ENCODE assay signal across 19 cellular contexts in genomic region chr7:79132844-79133451, GRCh38.
A peak's percentile ranks its signal among the peaks of the same experiment; 100 is the strongest.
DNase-seq lines count a peak whose midpoint lies in the region; ATAC-seq, FAIRE-seq and TF ChIP-seq lines count a peak whose summit lies in the region.
"Had no signal": no experiment of that assay in that cellular context is flagged by ENCODE, and none has a peak within 500 bp of the region (broad histone marks: within the 10 kb centered on the region; RNA-seq: fewer than 3 reads in every experiment).

No MANE protein-coding gene starts in this region.

- H3K9me3 ChIP-seq in PC-3 (ENCODE audit: low read length) (no peaks in the 10 kb centered on the region), small intestine (ENCODE audit: control insufficient read depth, low read depth) (no peaks in the 10 kb centered on the region)

- H3K27me3 ChIP-seq in PC-3 (ENCODE audit: low read length) (no peaks in the 10 kb centered on the region), small intestine (ENCODE audit: control insufficient read depth in 2 of 2, insufficient read depth in 2 of 2, low read length in 2 of 2) (no peaks in the 10 kb centered on the region)

- DNase-seq in DMS53 (lab: John Stamatoyannopoulos, UW) (peak; percentile 33), HCEC 1CT (peak; percentile 47), PC-3 (peak; percentile 76), fibroblast of villous mesenchyme (ENCODE audit: low read depth) (peak; percentile 27), CD1c-positive myeloid dendritic cell (ENCODE audit: extremely low spot score) (no peak), small intestine (no peak)
- DNase-seq: C1 segment of cervical spinal cord; CD4-positive, alpha-beta memory T cell; COR-L47; DMS153; H7 had no signal

- CTCF ChIA-PET in PC-3 (lab: Charles Lee), result no interaction called here

- no peaks in the 10 kb centered on the region for H3F3A ChIP-seq in PC-3 (ENCODE audit: low read length, unreplicated experiment)

- TF ChIP-seq CTCF in PC-3 (conservative IDR thresholded peaks at IDR 0.05; ENCODE audit: low read depth, low read length) (no peak), fibroblast of villous mesenchyme (IDR thresholded peaks at IDR 0.05; ENCODE audit: insufficient read depth, low read depth, low read length) (no peak)

- no peak overlapping the region for H3K9ac ChIP-seq in PC-3 (ENCODE audit: low read length)

- no peaks in the 10 kb centered on the region for H3K36me3 ChIP-seq in PC-3 (ENCODE audit: low read depth, low read length)
- H3K36me3 ChIP-seq in small intestine (ENCODE audit: control insufficient read depth in 2 of 2, insufficient read depth in 2 of 2, low read length in 2 of 2), result no peaks in the 10 kb centered on the region

- FAIRE-seq in small intestine (lab: Jason Lieb, UNC), result no peak
- FAIRE-seq: D721Med, GM12878, GM18507, HTR-8/SVneo, K562 had no signal

- intact Hi-C loops in PC-3 (cut with micrococcal nuclease), result loop anchor here (1.0 to 5.0 kb wide), 3 partner anchors 37 to 161 kb away; no protein-coding TSS in a partner anchor

- POLR2A ChIA-PET in PC-3 (lab: Charles Lee; ENCODE audit: unreplicated experiment), result no interaction called here

- no peaks in the 10 kb centered on the region for H4K20me1 ChIP-seq in PC-3 (ENCODE audit: low read length)

- peak overlapping the region; percentile 39; the same call in 1 of the 2 replicates for H3K4me2 ChIP-seq in PC-3 (ENCODE audit: low read length)
- H3K4me2 ChIP-seq: GM23338 had no signal

- ATAC-seq in PC-3, result peak; percentile 93
- ATAC-seq in HG03108 (IDR thresholded peaks at IDR 0.05; ENCODE audit: unreplicated experiment), result no peak
- no peak for ATAC-seq in GM18870 (IDR thresholded peaks at IDR 0.05; ENCODE audit: unreplicated experiment)
- ATAC-seq: GM12878, GM23338, K562 had no signal

- H3K9me2 ChIP-seq in PC-3 (replicated peaks; ENCODE audit: low read length), result no peaks in the 10 kb centered on the region

- no peak overlapping the region for H2AFZ ChIP-seq in PC-3 (ENCODE audit: low read length)
- H2AFZ ChIP-seq: GM23338 had no signal

- no peak overlapping the region for H3K4me3 ChIP-seq in PC-3 (ENCODE audit: low read length)
- no peak overlapping the region for H3K4me3 ChIP-seq in fibroblast of villous mesenchyme (ENCODE audit: low read depth, low read length)
- no peak overlapping the region for H3K4me3 ChIP-seq in small intestine (ENCODE audit: low read depth in 1 of 2, low read length in 2 of 2)
- H3K4me3 ChIP-seq: GM12878, GM23338, K562 had no signal

- H3K27ac ChIP-seq in PC-3 (ENCODE audit: low read length), result peak overlapping the region; percentile 33
- no peak overlapping the region for H3K27ac ChIP-seq in small intestine (ENCODE audit: low read depth in 1 of 2, low read length in 1 of 2)

- no TSS peak for BruUV-seq in PC-3 (replicated peaks; lab: Mats Ljungman, UMichigan)

- 91 to 92% (median 91%) methylated on average over 4 of the region's 4 CpGs for WGBS in small intestine, 3 donors

- H3K4me1 ChIP-seq in PC-3 (ENCODE audit: insufficient read depth, low read length), result peaks cover 19% of the 10 kb centered on the region
- no peaks in the 10 kb centered on the region for H3K4me1 ChIP-seq in small intestine (ENCODE audit: control insufficient read depth in 2 of 2, insufficient read depth in 1 of 2, low read depth in 1 of 2, low read length in 1 of 2)

- H3K79me2 ChIP-seq in PC-3 (ENCODE audit: low read length), result no peaks in the 10 kb centered on the region

Comparison
In these comparisons a context has a peak if more than half of its experiments do, and no peak if none do; other contexts are left out.
1. DNase-seq: peak in DMS53 (single experiment), HCEC 1CT (single experiment), PC-3 (single experiment) and fibroblast of villous mesenchyme (single experiment); none in CD1c-positive myeloid dendritic cell (single experiment) and small intestine (single experiment).